Comparison of ENCODE assay signal across 4 cellular contexts in genomic region chr1:16521679-16522078, GRCh38. TPM values are rescaled to one million over a fixed set of nuclear protein-coding genes. Genes with fewer than 3 reads are reported as not detected.
"Had no signal": no experiment of that assay in that cellular context is flagged by ENCODE, and none has a peak within 500 bp of the region (broad histone marks: within the 10 kb centered on the region; RNA-seq: fewer than 3 reads in every experiment).

No MANE protein-coding gene starts in this region.

RNA-seq across cellular contexts. Expression of gene RNU1-1, which starts 7.6 kb away (rescaled TPM):
- total RNA-seq: right atrium auricular region had no signal
- polyA plus RNA-seq: naive thymus-derived CD4-positive, alpha-beta T cell; pancreas; stomach had no signal
